19 cellular contexts compared by ENCODE assay signal in the genomic region with DNA sequence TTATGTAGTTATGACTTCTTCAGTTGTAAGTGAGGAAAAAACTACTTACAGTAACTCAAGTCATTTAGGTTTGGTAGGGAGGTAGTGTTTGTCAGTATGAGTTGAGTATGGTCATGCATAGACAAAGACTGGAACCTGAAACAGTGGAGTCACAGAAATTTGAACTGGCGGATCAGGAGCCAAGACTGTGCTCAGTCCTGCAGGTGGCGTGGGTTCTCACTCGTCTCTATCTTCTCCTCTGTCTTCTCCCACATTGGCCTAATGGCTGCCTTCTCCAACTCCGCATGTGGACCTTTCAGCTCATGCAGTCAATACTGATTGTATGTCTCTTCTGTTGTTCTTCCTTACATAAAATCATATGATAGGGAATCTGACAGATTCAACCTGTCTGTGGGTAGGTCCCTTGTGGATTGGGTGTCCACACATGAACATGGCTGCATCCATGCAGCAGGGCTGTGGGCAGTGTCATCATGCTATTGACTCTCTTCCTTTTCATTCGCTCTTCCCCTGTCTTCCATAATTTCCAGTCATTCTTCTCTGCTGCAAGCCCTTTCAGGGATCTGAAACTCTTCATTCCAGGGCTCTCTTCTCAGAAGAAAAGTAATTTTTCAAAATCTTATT.
DNase-seq lines count a peak whose midpoint lies in the region; ATAC-seq and TF ChIP-seq lines count a peak whose summit lies in the region.
"Had no signal": no experiment of that assay in that cellular context is flagged by ENCODE, and none has a peak within 500 bp of the region (broad histone marks: within the 10 kb centered on the region; RNA-seq: fewer than 3 reads in every experiment).

No MANE protein-coding gene starts in this region.

- H3K36me3 ChIP-seq in Panc1 (ENCODE audit: control insufficient read depth, insufficient read depth, low read length) (no peaks in the 10 kb centered on the region), mesendoderm (ENCODE audit: control insufficient read depth, insufficient read depth, low read length) (no peaks in the 10 kb centered on the region)
- H3K36me3 ChIP-seq: right atrium auricular region, thoracic aorta had no signal

- POLR2A ChIA-PET in Panc1 (lab: Charles Lee): no interaction called here

- no peak overlapping the region for H4K5ac ChIP-seq in H9 (ENCODE audit: insufficient read length, low read depth, low read length)
- H4K5ac ChIP-seq in mesendoderm (ENCODE audit: low read length): no peak overlapping the region

- H3K9me3 ChIP-seq in H9 (ENCODE audit: control insufficient read depth, low read depth, low read length) (no peaks in the 10 kb centered on the region), Panc1 (ENCODE audit: control insufficient read depth, insufficient read depth, low read depth, low read length) (no peaks in the 10 kb centered on the region)
- H3K9me3 ChIP-seq: right atrium auricular region, thoracic aorta had no signal

- no peak overlapping the region for H3K4me3 Mint-ChIP-seq in activated naive CD4-positive, alpha-beta T cell treated with anti-CD3 and anti-CD28 coated beads, Interleukin-2, amount 10 ng/mL, durations not matched to agents 7 days and 5 days
- no peak overlapping the region for H3K4me3 Mint-ChIP-seq in H9
- H3K4me3 Mint-ChIP-seq: activated T-cell treated with anti-CD3 and anti-CD28 coated beads, Interleukin-2, amount 50 U/mL, for 4 hours had no signal

- no TSS peak for BruUV-seq in Panc1 (replicated peaks; lab: Mats Ljungman, UMichigan)

- H3K4me3 ChIP-seq in Panc1 (ENCODE audit: low read depth in 2 of 2, low read length in 2 of 2) (no peak overlapping the region), mesendoderm (ENCODE audit: low read length) (no peak overlapping the region)
- H3K4me3 ChIP-seq: GM23248, right atrium auricular region, thoracic aorta had no signal

- no peaks in the 10 kb centered on the region for H3K9me3 Mint-ChIP-seq in activated naive CD4-positive, alpha-beta T cell treated with anti-CD3 and anti-CD28 coated beads, Interleukin-2, amount 10 ng/mL, durations not matched to agents 7 days and 5 days
- no peaks in the 10 kb centered on the region for H3K9me3 Mint-ChIP-seq in H9
- H3K9me3 Mint-ChIP-seq: activated T-cell treated with anti-CD3 and anti-CD28 coated beads, Interleukin-2, amount 50 U/mL, for 4 hours had no signal

- no peak overlapping the region for H3K4ac ChIP-seq in H9 (ENCODE audit: low read depth, low read length)
- H3K4ac ChIP-seq in mesendoderm (ENCODE audit: low read depth, low read length): no peak overlapping the region

- H2BK15ac ChIP-seq in H9 (ENCODE audit: low read depth, low read length) (no peak overlapping the region), mesendoderm (replicated peaks; ENCODE audit: low read depth) (no peak overlapping the region)

- peak overlapping the region; percentile 16 for H3K27ac Mint-ChIP-seq in activated naive CD4-positive, alpha-beta T cell treated with anti-CD3 and anti-CD28 coated beads, Interleukin-2, amount 10 ng/mL, durations not matched to agents 7 days and 5 days
- no peak overlapping the region for H3K27ac Mint-ChIP-seq in H9

- no peaks in the 10 kb centered on the region for H3K4me1 Mint-ChIP-seq in activated naive CD4-positive, alpha-beta T cell treated with anti-CD3 and anti-CD28 coated beads, Interleukin-2, amount 10 ng/mL, durations not matched to agents 7 days and 5 days
- H3K4me1 Mint-ChIP-seq in H9: no peaks in the 10 kb centered on the region

- no peak overlapping the region for H2BK120ac ChIP-seq in H9 (ENCODE audit: low read depth, low read length, poor library complexity, severe bottlenecking)
- no peak overlapping the region for H2BK120ac ChIP-seq in mesendoderm (ENCODE audit: low read depth, low read length)

- no peaks in the 10 kb centered on the region for H3K23me2 ChIP-seq in H9 (ENCODE audit: insufficient read length, low read depth, low read length, poor library complexity, severe bottlenecking)

- H2AFZ ChIP-seq in H9 (ENCODE audit: low read length): no peak overlapping the region
- H2AFZ ChIP-seq: GM23248 had no signal

- H3K79me1 ChIP-seq in H9 (ENCODE audit: insufficient read depth, low read depth, low read length, poor library complexity, severe bottlenecking): no peaks in the 10 kb centered on the region
- H3K79me1 ChIP-seq in mesendoderm (ENCODE audit: low read length): no peaks in the 10 kb centered on the region

- H2AK5ac ChIP-seq in H9 (ENCODE audit: insufficient read length, low read length): no peak overlapping the region
- no peak overlapping the region for H2AK5ac ChIP-seq in mesendoderm (ENCODE audit: low read length)

- no peaks in the 10 kb centered on the region for H3K27me3 ChIP-seq in H9 (ENCODE audit: insufficient read depth, low read length)
- H3K27me3 ChIP-seq in Panc1 (ENCODE audit: control insufficient read depth, insufficient read depth, low read length): no peaks in the 10 kb centered on the region
- H3K27me3 ChIP-seq in mesendoderm (ENCODE audit: insufficient read depth, low read length, poor library complexity): no peaks in the 10 kb centered on the region
- H3K27me3 ChIP-seq: right atrium auricular region had no signal

- H3K56ac ChIP-seq in H9 (ENCODE audit: insufficient read length, low read depth, low read length) (no peak overlapping the region), mesendoderm (ENCODE audit: low read length) (no peak overlapping the region)

- H3K4me1 ChIP-seq in H9 (ENCODE audit: insufficient read depth, low read length): no peaks in the 10 kb centered on the region
- H3K4me1 ChIP-seq in Panc1 (ENCODE audit: control insufficient read depth, insufficient read depth, low read length): no peaks in the 10 kb centered on the region; the same call in 1 of the 2 replicates
- H3K4me1 ChIP-seq in mesendoderm (ENCODE audit: control insufficient read depth, low read depth, low read length): no peaks in the 10 kb centered on the region
- H3K4me1 ChIP-seq: right atrium auricular region had no signal

- no peak overlapping the region for H2BK5ac ChIP-seq in H9 (ENCODE audit: insufficient read length, low read length)
- H2BK5ac ChIP-seq in mesendoderm (ENCODE audit: low read length): no peak overlapping the region

- H3K18ac ChIP-seq in H9 (ENCODE audit: insufficient read length, low read depth, low read length): no peak overlapping the region
- H3K18ac ChIP-seq in mesendoderm (ENCODE audit: low read length): no peak overlapping the region

- H3K27ac ChIP-seq in H9 (ENCODE audit: insufficient read length, low read depth, low read length): no peak overlapping the region
- no peak overlapping the region for H3K27ac ChIP-seq in Panc1 (ENCODE audit: low read length)
- no peak overlapping the region for H3K27ac ChIP-seq in mesendoderm (ENCODE audit: low read depth, low read length)
- H3K27ac ChIP-seq: GM23248, right atrium auricular region, thoracic aorta had no signal

- H3K9ac ChIP-seq in H9 (ENCODE audit: extremely low read depth, insufficient read length, low read length) (no peak overlapping the region), mesendoderm (ENCODE audit: low read length) (no peak overlapping the region)
- H3K9ac ChIP-seq: GM23248 had no signal

- CTCF ChIA-PET in activated naive CD4-positive, alpha-beta T cell treated with anti-CD3 and anti-CD28 coated beads, Interleukin-2, amount 10 ng/mL, durations not matched to agents 7 days and 5 days (lab: Charles Lee): no interaction called here
- CTCF ChIA-PET in Panc1 (lab: Charles Lee): no interaction called here

- H4K8ac ChIP-seq in H9 (replicated peaks; ENCODE audit: insufficient read length, low read depth, low read length): no peak overlapping the region
- no peak overlapping the region for H4K8ac ChIP-seq in mesendoderm (ENCODE audit: low read depth, low read length)

- peak; percentile 30; the same call in 2 of the 3 replicates for TF ChIP-seq CTCF in H9 (conservative IDR thresholded peaks at IDR 0.05)
- TF ChIP-seq CTCF in Panc1 (IDR thresholded peaks at IDR 0.05): peak; percentile 13

- no peak overlapping the region for H2BK12ac ChIP-seq in H9 (ENCODE audit: insufficient read length, low read depth, low read length)

- H3K14ac ChIP-seq in H9 (ENCODE audit: insufficient read depth, low read length): no peak overlapping the region

- intact Hi-C loops in Panc1 (cut with micrococcal nuclease; ENCODE audit: unreplicated experiment): no loop called here

- H3T11ph ChIP-seq in H9 (ENCODE audit: low read length): no peak overlapping the region

- no peak overlapping the region for H4K91ac ChIP-seq in H9 (ENCODE audit: insufficient read length, low read depth, low read length)

- H2BK20ac ChIP-seq in H9 (ENCODE audit: low read depth, low read length, poor library complexity, severe bottlenecking): no peak overlapping the region

- in situ Hi-C loops in Panc1 (cut with HindIII; ENCODE audit: low pct_unique_long_range_greater_than_20kb, low sequenced_read_pairs): no loop called here

- no peak overlapping the region for H3K4me2 ChIP-seq in H9 (ENCODE audit: insufficient read depth, insufficient read length, low read length)
- H3K4me2 ChIP-seq in mesendoderm (ENCODE audit: low read length): no peak overlapping the region

- H3K27me3 Mint-ChIP-seq in activated naive CD4-positive, alpha-beta T cell treated with anti-CD3 and anti-CD28 coated beads, Interleukin-2, amount 10 ng/mL, durations not matched to agents 7 days and 5 days: no peaks in the 10 kb centered on the region
- no peaks in the 10 kb centered on the region for H3K27me3 Mint-ChIP-seq in H9 (ENCODE audit: low read depth)

- H4K20me1 ChIP-seq in H9 (ENCODE audit: control insufficient read depth, insufficient read depth, insufficient read length): no peaks in the 10 kb centered on the region

- H3K36me3 Mint-ChIP-seq in activated naive CD4-positive, alpha-beta T cell treated with anti-CD3 and anti-CD28 coated beads, Interleukin-2, amount 10 ng/mL, durations not matched to agents 7 days and 5 days: no peaks in the 10 kb centered on the region
- no peaks in the 10 kb centered on the region; a peak in 1 of 7 replicates for H3K36me3 Mint-ChIP-seq in H9 (ENCODE audit: insufficient read depth in 1 of 3, low read depth in 3 of 3)

- DNase-seq in activated naive CD4-positive, alpha-beta T cell treated with anti-CD3 and anti-CD28 coated beads, Interleukin-2, amount 10 ng/mL, durations not matched to agents 7 days and 5 days: peak; percentile 31
- DNase-seq in activated naive CD4-positive, alpha-beta T cell treated with anti-CD3 and anti-CD28 coated beads, Interleukin-2, amount 50 U/mL, for 16 hours: no peak
- DNase-seq in H9 (peak; percentile 49), Panc1 (ENCODE audit: low read depth, low spot score) (no peak), mesendoderm (peak; percentile 47), germinal center (ENCODE audit: low spot score) (no peak), D341Med (ENCODE audit: low spot score) (no peak)
- DNase-seq: activated T-cell treated with anti-CD3 and anti-CD28 coated beads, Interleukin-2, amount 50 U/mL, for 4 hours; aorta; Calu3; GM23248; islet precursor cell; mesenchymal stem cell; NCI-H1930; NCI-H510A; stimulated activated CD4-positive, alpha-beta T cell treated with anti-CD3 and anti-CD28 coated beads, Interleukin-2, amount 100 ng/mL, for 48 hours had no signal

- no CpG with 5 or more reads among the region's 5 CpGs for WGBS in H9 (ENCODE audit: extremely low coverage, insufficient read length, low lambda C conversion rate)
- no CpG with 5 or more reads among the region's 5 CpGs for WGBS in mesendoderm (ENCODE audit: extremely low coverage, insufficient coverage, low lambda C conversion rate)

- H3K23ac ChIP-seq in H9 (ENCODE audit: insufficient read length, low read depth, low read length) (no peak overlapping the region), mesendoderm (ENCODE audit: low read length) (no peak overlapping the region)

- H3K79me2 ChIP-seq in H9 (ENCODE audit: insufficient read depth, low read length) (no peaks in the 10 kb centered on the region), mesendoderm (ENCODE audit: control insufficient read depth, insufficient read depth, low read length) (no peaks in the 10 kb centered on the region)

- no peak for ATAC-seq in Panc1
- ATAC-seq in GM21529 (IDR thresholded peaks at IDR 0.05; ENCODE audit: unreplicated experiment): no peak
- ATAC-seq: activated T-cell treated with anti-CD3 and anti-CD28 coated beads, Interleukin-2, amount 50 U/mL, for 4 hours had no signal

Comparison
In these comparisons a context has a peak if more than half of its experiments do, and no peak if none do; other contexts are left out.
1. DNase-seq: peak in activated naive CD4-positive, alpha-beta T cell treated with anti-CD3 and anti-CD28 coated beads, Interleukin-2, amount 10 ng/mL, durations not matched to agents 7 days and 5 days (single experiment), H9 (single experiment) and mesendoderm (single experiment); none in activated naive CD4-positive, alpha-beta T cell treated with anti-CD3 and anti-CD28 coated beads, Interleukin-2, amount 50 U/mL, for 16 hours (single experiment), Panc1 (single experiment), germinal center (single experiment) and D341Med (single experiment).